In genomic region chr3:69948246-69948862, GRCh38 we compare ENCODE assay signal across 8 cellular contexts. TPM values are rescaled to one million over a fixed set of nuclear protein-coding genes. Genes with fewer than 3 reads are reported as not detected.
A peak's percentile ranks its signal among the peaks of the same experiment; 100 is the strongest.
DNase-seq lines count a peak whose midpoint lies in the region; TF ChIP-seq lines count a peak whose summit lies in the region.

No MANE protein-coding gene starts in this region.

- no peak overlapping the region for H3K27ac Mint-ChIP-seq in activated CD4-positive, alpha-beta T cell treated with anti-CD3 and anti-CD28 coated beads, Interleukin-2, amount 10 ng/mL, durations not matched to agents 7 days and 5 days

- no peaks in the 10 kb centered on the region for H3K9me3 Mint-ChIP-seq in activated CD4-positive, alpha-beta T cell treated with anti-CD3 and anti-CD28 coated beads, Interleukin-2, amount 10 ng/mL, durations not matched to agents 7 days and 5 days

- DNase-seq in AG08396 (ENCODE audit: low spot score), result peak; percentile 36
- peak; percentile 10 for DNase-seq in GM20000 (ENCODE audit: low spot score)
- DNase-seq in SK-N-DZ (ENCODE audit: low spot score), result peak; percentile 26
- DNase-seq in glomerular visceral epithelial cell (ENCODE audit: extremely low spot score), result peak; percentile 49
- peak; percentile 41 for DNase-seq in stromal cell of bone marrow (ENCODE audit: low read depth)
- DNase-seq in activated CD4-positive, alpha-beta T cell treated with anti-CD3 and anti-CD28 coated beads, Interleukin-2, amount 50 U/mL, for 4 hours, result no peak
- no peak for DNase-seq in activated CD4-positive, alpha-beta T cell treated with anti-CD3 and anti-CD28 coated beads, Interleukin-2, amount 10 ng/mL, durations not matched to agents 7 days and 5 days
- DNase-seq in COLO668 (lab: John Stamatoyannopoulos, UW; ENCODE audit: unreplicated experiment), result no peak

- peaks cover 2% of the 10 kb centered on the region for H3K27me3 Mint-ChIP-seq in activated CD4-positive, alpha-beta T cell treated with anti-CD3 and anti-CD28 coated beads, Interleukin-2, amount 10 ng/mL, durations not matched to agents 7 days and 5 days

- TF ChIP-seq CTCF in GM20000 (IDR thresholded peaks at IDR 0.05; ENCODE audit: extremely low read depth, missing control alignments), result peak; percentile 13

- no peaks in the 10 kb centered on the region for H3K36me3 Mint-ChIP-seq in activated CD4-positive, alpha-beta T cell treated with anti-CD3 and anti-CD28 coated beads, Interleukin-2, amount 10 ng/mL, durations not matched to agents 7 days and 5 days (ENCODE audit: low read depth)

- CTCF ChIA-PET in activated CD4-positive, alpha-beta T cell treated with anti-CD3 and anti-CD28 coated beads, Interleukin-2, amount 10 ng/mL, durations not matched to agents 7 days and 5 days (lab: Charles Lee), result interaction anchor here (1.1 kb wide), 1 partner anchor 793 kb away, joined by 7 read pairs; no protein-coding TSS in a partner anchor

- H3K4me1 Mint-ChIP-seq in activated CD4-positive, alpha-beta T cell treated with anti-CD3 and anti-CD28 coated beads, Interleukin-2, amount 10 ng/mL, durations not matched to agents 7 days and 5 days, result no peaks in the 10 kb centered on the region

- POLR2A ChIA-PET in activated CD4-positive, alpha-beta T cell treated with anti-CD3 and anti-CD28 coated beads, Interleukin-2, amount 10 ng/mL, durations not matched to agents 7 days and 5 days (lab: Charles Lee), result no interaction called here

- no peak overlapping the region for H3K4me3 Mint-ChIP-seq in activated CD4-positive, alpha-beta T cell treated with anti-CD3 and anti-CD28 coated beads, Interleukin-2, amount 10 ng/mL, durations not matched to agents 7 days and 5 days

RNA-seq across cellular contexts. Expression of gene SAMMSON, which starts 51.2 kb away (rescaled TPM):
- 0.59 and 1.1 TPM in 2 replicates for polyA plus RNA-seq in SK-N-DZ (2014; cell fraction: cytosol; rRNA removed)
- 0.58 and 1.0 TPM in 2 replicates for polyA plus RNA-seq in SK-N-DZ (2014; cell fraction: nucleus; rRNA removed)
- not detected for total RNA-seq in activated CD4-positive, alpha-beta T cell treated with anti-CD3 and anti-CD28 coated beads, Interleukin-2, amount 10 ng/mL, durations not matched to agents 7 days and 5 days

Comparison
In these comparisons a context has a peak if more than half of its experiments do, and no peak if none do; other contexts are left out.
1. DNase-seq: peak in AG08396 (single experiment), GM20000 (single experiment), SK-N-DZ (single experiment), glomerular visceral epithelial cell (single experiment) and stromal cell of bone marrow (single experiment); none in activated CD4-positive, alpha-beta T cell treated with anti-CD3 and anti-CD28 coated beads, Interleukin-2, amount 50 U/mL, for 4 hours (0 of 2), activated CD4-positive, alpha-beta T cell treated with anti-CD3 and anti-CD28 coated beads, Interleukin-2, amount 10 ng/mL, durations not matched to agents 7 days and 5 days (single experiment) and COLO668 (single experiment).